In genomic region chr17:49618112-49618611, GRCh38 we compare ENCODE assay signal across 11 cellular contexts. TPM values are rescaled to one million over a fixed set of nuclear protein-coding genes. Genes with fewer than 3 reads are reported as not detected.
DNase-seq lines count a peak whose midpoint lies in the region; ATAC-seq and TF ChIP-seq lines count a peak whose summit lies in the region.
"Had no signal": no experiment of that assay in that cellular context is flagged by ENCODE, and none has a peak within 500 bp of the region (broad histone marks: within the 10 kb centered on the region; RNA-seq: fewer than 3 reads in every experiment).

No MANE protein-coding gene starts in this region.

- no peak for TF ChIP-seq EP300 in esophagus muscularis mucosa (IDR thresholded peaks at IDR 0.05)

- DNase-seq in activated CD4-positive, alpha-beta T cell treated with anti-CD3 and anti-CD28 coated beads for 36 hours = peak; percentile 19
- no peak for DNase-seq in activated CD4-positive, alpha-beta T cell treated with anti-CD3 and anti-CD28 coated beads, Interleukin-2, amount 50 U/mL, for 1 hour
- no peak for DNase-seq in PC-3
- DNase-seq in esophagus muscularis mucosa (ENCODE audit: extremely low spot score) = no peak
- no peak for DNase-seq in stimulated activated naive CD8-positive, alpha-beta T cell treated with anti-CD3 and anti-CD28 coated beads, Interleukin-15, Interleukin-2, amounts not matched to agents 100 U/mL and 50 U/mL, for 24 hours
- DNase-seq in mesothelial cell of epicardium (ENCODE audit: low spot score in 2 of 2, unreplicated experiment in 2 of 2) = no peak
- no peak for DNase-seq in DMS 273 treated with DMSO at 0.1 percent for 48 hours (lab: John Stamatoyannopoulos, UW)
- DNase-seq in left colon = no peak

- POLR2A ChIA-PET in activated CD4-positive, alpha-beta T cell treated with anti-CD3 and anti-CD28 coated beads for 36 hours (lab: Charles Lee) = interaction anchor here (0.7 to 1.3 kb wide), 2 partner anchors 29 to 146 kb away, joined by 3 to 6 read pairs; no protein-coding TSS in a partner anchor
- POLR2A ChIA-PET in PC-3 (lab: Charles Lee; ENCODE audit: unreplicated experiment) = no interaction called here

- no peaks in the 10 kb centered on the region for H3K27me3 Mint-ChIP-seq in activated CD4-positive, alpha-beta T cell treated with anti-CD3 and anti-CD28 coated beads for 36 hours
- no peaks in the 10 kb centered on the region for H3K27me3 Mint-ChIP-seq in mesothelial cell of epicardium (ENCODE audit: low read depth)

- no peaks in the 10 kb centered on the region for H3K4me1 ChIP-seq in PC-3 (ENCODE audit: insufficient read depth, low read length)
- H3K4me1 ChIP-seq in esophagus muscularis mucosa = peaks cover 35 to 94% (median 76%) of the 10 kb centered on the region in 4 donors
- H3K4me1 ChIP-seq: A549 had no signal

- WGBS in esophagus muscularis mucosa = 50% methylated on average over 1 of the region's 1 CpG

- no peak for TF ChIP-seq POLR2A in esophagus muscularis mucosa (IDR thresholded peaks at IDR 0.05; ENCODE audit: low read depth)

- no peaks in the 10 kb centered on the region; the same call in 1 of the 2 replicates for H4K20me1 ChIP-seq in PC-3 (ENCODE audit: low read length)

- H2AFZ ChIP-seq in PC-3 (ENCODE audit: low read length) = no peak overlapping the region

- H3K9ac ChIP-seq in PC-3 (ENCODE audit: low read length) = no peak overlapping the region

- peak overlapping the region; percentile 42 for H3K27ac ChIP-seq in PC-3 (ENCODE audit: low read length)
- H3K27ac ChIP-seq in esophagus muscularis mucosa (replicated peaks in 1 of 4) = peak overlapping the region; percentile 64 to 76 (median 67)
- H3K27ac ChIP-seq: A549, body of pancreas had no signal

- H3K4me2 ChIP-seq in PC-3 (ENCODE audit: low read length) = no peak overlapping the region
- H3K4me2 ChIP-seq: A549 had no signal

- ATAC-seq in activated CD4-positive, alpha-beta T cell treated with anti-CD3 and anti-CD28 coated beads for 36 hours = peak; percentile 87
- peak; percentile 73 for ATAC-seq in PC-3
- peak; percentile 69 for ATAC-seq in stimulated activated naive CD8-positive, alpha-beta T cell treated with anti-CD3 and anti-CD28 coated beads, Interleukin-15, Interleukin-2, amounts not matched to agents 100 U/mL and 50 U/mL, for 24 hours
- no peak for ATAC-seq in left colon
- ATAC-seq: A549, body of pancreas had no signal

- H3K4me1 Mint-ChIP-seq in activated CD4-positive, alpha-beta T cell treated with anti-CD3 and anti-CD28 coated beads for 36 hours = peaks cover 36% of the 10 kb centered on the region
- no peaks in the 10 kb centered on the region for H3K4me1 Mint-ChIP-seq in mesothelial cell of epicardium

- peaks cover 54% of the 10 kb centered on the region for H3K36me3 Mint-ChIP-seq in activated CD4-positive, alpha-beta T cell treated with anti-CD3 and anti-CD28 coated beads for 36 hours (ENCODE audit: low read depth)
- H3K36me3 Mint-ChIP-seq in mesothelial cell of epicardium = peaks cover 31% of the 10 kb centered on the region

- H3K9me3 Mint-ChIP-seq in activated CD4-positive, alpha-beta T cell treated with anti-CD3 and anti-CD28 coated beads for 36 hours (ENCODE audit: low read depth) = no peaks in the 10 kb centered on the region
- no peaks in the 10 kb centered on the region for H3K9me3 Mint-ChIP-seq in mesothelial cell of epicardium

- TF ChIP-seq CTCF in PC-3 (conservative IDR thresholded peaks at IDR 0.05; ENCODE audit: low read depth, low read length) (no peak), esophagus muscularis mucosa (IDR thresholded peaks at IDR 0.05) (no peak), mesothelial cell of epicardium (IDR thresholded peaks at IDR 0.05; ENCODE audit: unreplicated experiment) (no peak)

- H3K4me3 Mint-ChIP-seq in activated CD4-positive, alpha-beta T cell treated with anti-CD3 and anti-CD28 coated beads for 36 hours = no peak overlapping the region
- no peak overlapping the region for H3K4me3 Mint-ChIP-seq in mesothelial cell of epicardium

- H3K79me2 ChIP-seq in PC-3 (ENCODE audit: low read length) = no peaks in the 10 kb centered on the region

- H3K36me3 ChIP-seq in PC-3 (ENCODE audit: low read depth, low read length) (peaks cover 34% of the 10 kb centered on the region; the same call in 1 of the 2 replicates), esophagus muscularis mucosa (peaks cover 38 to 81% (median 64%) of the 10 kb centered on the region in 4 donors)

- no peaks in the 10 kb centered on the region for H3K9me2 ChIP-seq in PC-3 (replicated peaks; ENCODE audit: low read length)

- CTCF ChIA-PET in activated CD4-positive, alpha-beta T cell treated with anti-CD3 and anti-CD28 coated beads for 36 hours (lab: Charles Lee) = interaction anchor here (0.6 to 1.7 kb wide), 12 partner anchors 10 to 288 kb away, joined by 3 to 7 read pairs (median 4); partner anchors contain the start of gene NXPH3
- CTCF ChIA-PET in PC-3 (lab: Charles Lee) = interaction anchor here (0.6 kb wide), 1 partner anchor 63 kb away, joined by 3 read pairs; no protein-coding TSS in a partner anchor

- H3F3A ChIP-seq in PC-3 (ENCODE audit: low read length, unreplicated experiment) = no peaks in the 10 kb centered on the region

- H3K27me3 ChIP-seq in PC-3 (ENCODE audit: low read length) (no peaks in the 10 kb centered on the region), esophagus muscularis mucosa (no peaks in the 10 kb centered on the region)
- H3K27me3 ChIP-seq: body of pancreas had no signal

- BruUV-seq in PC-3 (replicated peaks; lab: Mats Ljungman, UMichigan) = no TSS peak

- H3K4me3 ChIP-seq in PC-3 (ENCODE audit: low read length) (no peak overlapping the region), esophagus muscularis mucosa (no peak overlapping the region)
- H3K4me3 ChIP-seq: A549, body of pancreas, skin epidermis had no signal

- intact Hi-C loops in activated CD4-positive, alpha-beta T cell treated with anti-CD3 and anti-CD28 coated beads for 36 hours (cut with DNase I, micrococcal nuclease) = loop anchor here in 1 of 2 experiments (2.0 kb wide), 1 partner anchor 29 kb away; no protein-coding TSS in a partner anchor
- intact Hi-C loops in PC-3 (cut with micrococcal nuclease) (no loop called here), esophagus muscularis mucosa (cut with DNase I) (no loop called here), left colon (cut with DNase I, micrococcal nuclease) (no loop called here)

- peak overlapping the region; percentile 45 for H3K27ac Mint-ChIP-seq in activated CD4-positive, alpha-beta T cell treated with anti-CD3 and anti-CD28 coated beads for 36 hours
- no peak overlapping the region for H3K27ac Mint-ChIP-seq in mesothelial cell of epicardium

- H3K9me3 ChIP-seq in PC-3 (ENCODE audit: low read length) = no peaks in the 10 kb centered on the region
- no peaks in the 10 kb centered on the region for H3K9me3 ChIP-seq in esophagus muscularis mucosa
- H3K9me3 ChIP-seq: A549, body of pancreas had no signal

RNA-seq across cellular contexts. Expression of gene NXPH3, which starts 42.5 kb away (rescaled TPM):
- under 1 TPM; 0.09 TPM for total RNA-seq in activated CD4-positive, alpha-beta T cell treated with anti-CD3 and anti-CD28 coated beads for 36 hours
- total RNA-seq in PC-3 (2014; rRNA removed) (0.26 and 1.2 TPM in 2 replicates), esophagus muscularis mucosa (10 to 100 TPM; 12.6 to 37.8 (median 21.2) TPM), mesothelial cell of epicardium (0.82 to 0.88 TPM (median 0.83 TPM) in 3 replicates), left colon (1 to 10 TPM in 1 of 2 donors, under 1 TPM in 1; 0.70 to 3.6 TPM)

RNA-seq across cellular contexts. Expression of gene SPOP, which starts 59.7 kb away (rescaled TPM):
- total RNA-seq in activated CD4-positive, alpha-beta T cell treated with anti-CD3 and anti-CD28 coated beads for 36 hours = 10 to 100 TPM; 57.0 to 64.6 TPM
- 52.9 and 54.7 TPM in 2 replicates for total RNA-seq in PC-3 (2014; rRNA removed)
- total RNA-seq in esophagus muscularis mucosa = 100 to 1,000 TPM; 156 to 304 (median 185) TPM
- 60.8 to 63.5 TPM (median 62.8 TPM) in 3 replicates for total RNA-seq in mesothelial cell of epicardium
- total RNA-seq in left colon = 10 to 100 TPM; 53.4 to 73.3 TPM
